Comparison of ENCODE assay signal across 21 cellular contexts in genomic region chr10:102492344-102492939, GRCh38. TPM values are rescaled to one million over a fixed set of nuclear protein-coding genes. Genes with fewer than 3 reads are reported as not detected.
DNase-seq lines count a peak whose midpoint lies in the region; ATAC-seq and TF ChIP-seq lines count a peak whose summit lies in the region.
"Had no signal": no experiment of that assay in that cellular context is flagged by ENCODE, and none has a peak within 500 bp of the region (broad histone marks: within the 10 kb centered on the region; RNA-seq: fewer than 3 reads in every experiment).

No MANE protein-coding gene starts in this region.

- intact Hi-C loops in activated CD4-positive, alpha-beta T cell treated with anti-CD3 and anti-CD28 coated beads for 36 hours (cut with DNase I, micrococcal nuclease) = no loop called here
- intact Hi-C loops in activated CD4-positive, alpha-beta T cell treated with anti-CD3 and anti-CD28 coated beads, Interleukin-2, amount 10 ng/mL, durations not matched to agents 24 days and 14 days (cut with micrococcal nuclease) = no loop called here
- intact Hi-C loops in thyroid gland (cut with DNase I) = no loop called here

- peaks cover 4% of the 10 kb centered on the region for H3K36me3 Mint-ChIP-seq in activated CD4-positive, alpha-beta T cell treated with anti-CD3 and anti-CD28 coated beads for 36 hours (ENCODE audit: low read depth)
- peaks cover 16% of the 10 kb centered on the region for H3K36me3 Mint-ChIP-seq in activated CD4-positive, alpha-beta T cell treated with anti-CD3 and anti-CD28 coated beads, Interleukin-2, amount 10 ng/mL, durations not matched to agents 24 days and 14 days (ENCODE audit: low read depth)
- H3K36me3 Mint-ChIP-seq in chondrocyte (ENCODE audit: low read depth) = peaks cover 8% of the 10 kb centered on the region

- H3K36me3 ChIP-seq in lung (ENCODE audit: control insufficient read depth in 2 of 2, insufficient read depth in 2 of 2, low read length in 2 of 2) (peaks cover 16 to 21% of the 10 kb centered on the region in 2 donors), thyroid gland (peaks cover 14 to 19% of the 10 kb centered on the region in 2 donors)

- H3K27ac Mint-ChIP-seq in activated CD4-positive, alpha-beta T cell treated with anti-CD3 and anti-CD28 coated beads for 36 hours = peak overlapping the region; percentile 59
- no peak overlapping the region for H3K27ac Mint-ChIP-seq in activated CD4-positive, alpha-beta T cell treated with anti-CD3 and anti-CD28 coated beads, Interleukin-2, amount 10 ng/mL, durations not matched to agents 24 days and 14 days
- H3K27ac Mint-ChIP-seq in chondrocyte (ENCODE audit: unreplicated experiment) = no peak overlapping the region
- H3K27ac Mint-ChIP-seq: CD4-positive, alpha-beta T cell had no signal

- H3K9me3 ChIP-seq in lung (ENCODE audit: control insufficient read depth in 2 of 2, insufficient read depth in 1 of 2, low read length in 1 of 2) = no peaks in the 10 kb centered on the region
- no peaks in the 10 kb centered on the region for H3K9me3 ChIP-seq in thyroid gland

- H3K4me3 ChIP-seq in lung = no peak overlapping the region
- no peak overlapping the region for H3K4me3 ChIP-seq in thyroid gland (replicated peaks in 1 of 3)

- no peak for TF ChIP-seq CTCF in chondrocyte (IDR thresholded peaks at IDR 0.05)
- no peak for TF ChIP-seq CTCF in lung (IDR thresholded peaks at IDR 0.05; ENCODE audit: control extremely low read depth, extremely low read depth)
- TF ChIP-seq CTCF in thyroid gland (IDR thresholded peaks at IDR 0.05) = no peak

- WGBS in lung, 2 donors = 87 to 94% methylated on average over 7 of the region's 7 CpGs
- 92 to 98% methylated on average over 7 of the region's 7 CpGs for WGBS in thyroid gland, 2 donors

- H3K9me3 Mint-ChIP-seq in activated CD4-positive, alpha-beta T cell treated with anti-CD3 and anti-CD28 coated beads for 36 hours (ENCODE audit: low read depth) = no peaks in the 10 kb centered on the region
- H3K9me3 Mint-ChIP-seq in activated CD4-positive, alpha-beta T cell treated with anti-CD3 and anti-CD28 coated beads, Interleukin-2, amount 10 ng/mL, durations not matched to agents 24 days and 14 days = no peaks in the 10 kb centered on the region
- H3K9me3 Mint-ChIP-seq in chondrocyte (ENCODE audit: low read depth) = no peaks in the 10 kb centered on the region
- H3K9me3 Mint-ChIP-seq: CD4-positive, alpha-beta T cell; HFFc6 had no signal

- H3K27me3 ChIP-seq in lung (ENCODE audit: control insufficient read depth, insufficient read depth) = no peaks in the 10 kb centered on the region
- no peaks in the 10 kb centered on the region for H3K27me3 ChIP-seq in thyroid gland

- no peaks in the 10 kb centered on the region for H3K27me3 Mint-ChIP-seq in activated CD4-positive, alpha-beta T cell treated with anti-CD3 and anti-CD28 coated beads for 36 hours
- no peaks in the 10 kb centered on the region for H3K27me3 Mint-ChIP-seq in activated CD4-positive, alpha-beta T cell treated with anti-CD3 and anti-CD28 coated beads, Interleukin-2, amount 10 ng/mL, durations not matched to agents 24 days and 14 days
- no peaks in the 10 kb centered on the region for H3K27me3 Mint-ChIP-seq in chondrocyte (ENCODE audit: low read depth)
- H3K27me3 Mint-ChIP-seq: CD4-positive, alpha-beta T cell had no signal

- POLR2A ChIA-PET in activated CD4-positive, alpha-beta T cell treated with anti-CD3 and anti-CD28 coated beads for 36 hours (lab: Charles Lee) = no interaction called here

- ATAC-seq in activated CD4-positive, alpha-beta T cell treated with anti-CD3 and anti-CD28 coated beads for 36 hours = no peak
- ATAC-seq in lung (ENCODE audit: insufficient read depth, low FRiP score) (peak; percentile 47), GM19452 (IDR thresholded peaks at IDR 0.05; ENCODE audit: unreplicated experiment) (no peak)

- CTCF ChIA-PET in activated CD4-positive, alpha-beta T cell treated with anti-CD3 and anti-CD28 coated beads for 36 hours (lab: Charles Lee) = interaction anchor here (0.6 kb wide), 1 partner anchor 323 kb away, joined by 3 read pairs; no protein-coding TSS in a partner anchor

- H3K27ac ChIP-seq in lung (ENCODE audit: low read depth in 1 of 2, low read length in 1 of 2) (peak overlapping the region in 1 of 2 donors; percentile 79), thyroid gland (peak overlapping the region in 2 of 3 donors; percentile 17 to 36)
- H3K27ac ChIP-seq: HL-60 had no signal

- H3K4me3 Mint-ChIP-seq in activated CD4-positive, alpha-beta T cell treated with anti-CD3 and anti-CD28 coated beads for 36 hours = no peak overlapping the region
- H3K4me3 Mint-ChIP-seq in activated CD4-positive, alpha-beta T cell treated with anti-CD3 and anti-CD28 coated beads, Interleukin-2, amount 10 ng/mL, durations not matched to agents 24 days and 14 days = no peak overlapping the region
- H3K4me3 Mint-ChIP-seq in chondrocyte (ENCODE audit: unreplicated experiment) = no peak overlapping the region
- H3K4me3 Mint-ChIP-seq: CD4-positive, alpha-beta T cell; HFFc6 had no signal

- H3K4me1 ChIP-seq in lung (ENCODE audit: control insufficient read depth in 2 of 2, insufficient read depth in 2 of 2, low read length in 2 of 2) (peaks cover 6 to 14% of the 10 kb centered on the region in 2 donors), thyroid gland (peaks cover 18 to 21% of the 10 kb centered on the region in 2 donors)

- peaks cover 10% of the 10 kb centered on the region for H3K4me1 Mint-ChIP-seq in activated CD4-positive, alpha-beta T cell treated with anti-CD3 and anti-CD28 coated beads for 36 hours
- H3K4me1 Mint-ChIP-seq in activated CD4-positive, alpha-beta T cell treated with anti-CD3 and anti-CD28 coated beads, Interleukin-2, amount 10 ng/mL, durations not matched to agents 24 days and 14 days = peaks cover 8% of the 10 kb centered on the region
- H3K4me1 Mint-ChIP-seq in chondrocyte (ENCODE audit: low read depth) = peaks cover 16% of the 10 kb centered on the region

- DNase-seq in activated CD4-positive, alpha-beta T cell treated with anti-CD3 and anti-CD28 coated beads for 36 hours = no peak
- no peak for DNase-seq in activated CD4-positive, alpha-beta T cell treated with anti-CD3 and anti-CD28 coated beads, Interleukin-2, amount 10 ng/mL, durations not matched to agents 24 days and 14 days
- DNase-seq in chondrocyte (ENCODE audit: low spot score) (peak; percentile 33), lung (ENCODE audit: low spot score) (no peak), thyroid gland (no peak), OCI-M2 (lab: John Stamatoyannopoulos, UW; ENCODE audit: unreplicated experiment) (no peak), COR-L47 (lab: John Stamatoyannopoulos, UW) (no peak)
- DNase-seq: activated CD4-positive, alpha-beta T cell treated with anti-CD3 and anti-CD28 coated beads, Interleukin-2, amount 50 U/mL, for 48 hours; activated effector memory CD4-positive, alpha-beta T cell treated with Interleukin-2 at 50 U/mL for 16 hours; CD4-positive, alpha-beta T cell; effector CD8-positive, alpha-beta T cell; HFFc6; Karpas-422; NCI-H1436; NCI-H82; stimulated activated CD4-positive, alpha-beta T cell treated with anti-CD3 and anti-CD28 coated beads, Interleukin-1b, Interleukin-23, amount 100 ng/mL, for 48 hours; T-helper 9 cell had no signal

- no peak for TF ChIP-seq POLR2A in thyroid gland (IDR thresholded peaks at IDR 0.05)

RNA-seq across cellular contexts. Expression of gene ACTR1A, which starts 10.1 kb away (rescaled TPM):
- 10 to 100 TPM; 51.1 to 53.3 TPM for total RNA-seq in activated CD4-positive, alpha-beta T cell treated with anti-CD3 and anti-CD28 coated beads for 36 hours
- 60.9 and 64.8 TPM in 2 replicates for total RNA-seq in activated CD4-positive, alpha-beta T cell treated with anti-CD3 and anti-CD28 coated beads, Interleukin-2, amount 10 ng/mL, durations not matched to agents 24 days and 14 days
- 128 to 137 TPM (median 128 TPM) in 3 replicates for total RNA-seq in chondrocyte
- 10 to 100 TPM; 88.9 to 96.0 TPM for total RNA-seq in lung
- polyA plus RNA-seq in lung = 10 to 100 TPM; 72.0 to 79.7 TPM
- 100 to 1,000 TPM in 3 of 4 donors, 10 to 100 TPM in 1; 94.1 to 111 (median 103) TPM for total RNA-seq in thyroid gland

RNA-seq across cellular contexts. Expression of gene SUFU, which starts 11.3 kb away (rescaled TPM):
- 1 to 10 TPM; 8.4 to 9.5 TPM for total RNA-seq in activated CD4-positive, alpha-beta T cell treated with anti-CD3 and anti-CD28 coated beads for 36 hours
- total RNA-seq in activated CD4-positive, alpha-beta T cell treated with anti-CD3 and anti-CD28 coated beads, Interleukin-2, amount 10 ng/mL, durations not matched to agents 24 days and 14 days = 8.4 and 9.9 TPM in 2 replicates
- 14.5 to 15.5 TPM (median 15.5 TPM) in 3 replicates for total RNA-seq in chondrocyte
- 10 to 100 TPM; 14.0 to 14.8 TPM for total RNA-seq in lung
- 1 to 10 TPM; 3.5 to 5.6 TPM for polyA plus RNA-seq in lung
- total RNA-seq in thyroid gland = 1 to 10 TPM; 2.3 to 5.4 (median 4.4) TPM

RNA-seq across cellular contexts. Expression of gene C10orf95, which starts 41.1 kb away (rescaled TPM):
- under 1 TPM; 0.27 to 0.32 TPM for total RNA-seq in activated CD4-positive, alpha-beta T cell treated with anti-CD3 and anti-CD28 coated beads for 36 hours
- total RNA-seq in activated CD4-positive, alpha-beta T cell treated with anti-CD3 and anti-CD28 coated beads, Interleukin-2, amount 10 ng/mL, durations not matched to agents 24 days and 14 days = 0.33 and 0.52 TPM in 2 replicates
- not detected in 3 replicates for total RNA-seq in chondrocyte
- 10 to 100 TPM in 1 of 2 donors, 1 to 10 TPM in 1; 6.0 to 20.4 TPM for total RNA-seq in lung
- polyA plus RNA-seq in lung = 1 to 10 TPM; 3.9 to 6.4 TPM
- 1 to 10 TPM; 1.1 to 2.9 (median 1.8) TPM for total RNA-seq in thyroid gland
- total RNA-seq: fibroblast of villous mesenchyme, urinary bladder had no signal
